ENCODE assay signal across 8 cellular contexts in genomic region chr2:170815746-170816498, GRCh38. TPM values are rescaled to one million over a fixed set of nuclear protein-coding genes. Genes with fewer than 3 reads are reported as not detected.
DNase-seq lines count a peak whose midpoint lies in the region; ATAC-seq, FAIRE-seq and TF ChIP-seq lines count a peak whose summit lies in the region.

No MANE protein-coding gene starts in this region.

- H3K4me2 ChIP-seq in H9 (ENCODE audit: insufficient read depth, insufficient read length, low read length), result peak overlapping the region; percentile 70
- peak overlapping the region; percentile 81 for H3K4me2 ChIP-seq in HepG2 (ENCODE audit: low read depth, low read length)

- no peak overlapping the region for H4K5ac ChIP-seq in H9 (ENCODE audit: insufficient read length, low read depth, low read length)

- H3K27ac ChIP-seq in H9 (ENCODE audit: insufficient read length, low read depth, low read length) (no peak overlapping the region), HepG2 (ENCODE audit: extremely low read length, insufficient read depth, low read length) (no peak overlapping the region)

- H3K23me2 ChIP-seq in H9 (ENCODE audit: insufficient read length, low read depth, low read length, poor library complexity, severe bottlenecking), result peaks cover 48% of the 10 kb centered on the region

- peaks cover 2% of the 10 kb centered on the region for H4K20me1 ChIP-seq in H9 (ENCODE audit: control insufficient read depth, insufficient read depth, insufficient read length)
- H4K20me1 ChIP-seq in HepG2 (ENCODE audit: insufficient read depth, low read length), result peaks cover 7% of the 10 kb centered on the region; the same call in 1 of the 2 replicates

- intact Hi-C loops in HepG2 (cut with micrococcal nuclease; ENCODE audit: unreplicated experiment), result loop anchor here (1.0 to 2.0 kb wide), 2 partner anchors 446 to 455 kb away; no protein-coding TSS in a partner anchor

- ATAC-seq in HepG2, result peak; percentile 82

- H3K79me1 ChIP-seq in H9 (ENCODE audit: insufficient read depth, low read depth, low read length, poor library complexity, severe bottlenecking), result no peaks in the 10 kb centered on the region

- no peaks in the 10 kb centered on the region for H3K79me2 ChIP-seq in H9 (ENCODE audit: insufficient read depth, low read length)
- no peaks in the 10 kb centered on the region for H3K79me2 ChIP-seq in HepG2 (ENCODE audit: insufficient read depth, low read length)

- BruUV-seq in HepG2 (replicated peaks; lab: Mats Ljungman, UMichigan), result no TSS peak

- H3K27me3 ChIP-seq in H9 (ENCODE audit: insufficient read depth, low read length), result peaks cover 66% of the 10 kb centered on the region
- peaks cover 23 to 72% of the 10 kb centered on the region in 2 experiments for H3K27me3 ChIP-seq in HepG2 (ENCODE audit: control insufficient read depth in 1 of 2, insufficient read depth in 2 of 2, low read length in 2 of 2)

- H3K4me3 ChIP-seq in WI38 (ENCODE audit: low read depth, low read length) (no peak overlapping the region), HepG2 (replicated peaks in 1 of 3; ENCODE audit: insufficient read depth in 1 of 3, low read depth in 2 of 3, low read length in 3 of 3) (peak overlapping the region; percentile 32 to 74 (median 45); a peak in 5 of 6 replicates)

- no peaks in the 10 kb centered on the region for H3K9me3 ChIP-seq in H9 (ENCODE audit: control insufficient read depth, low read depth, low read length)
- no peaks in the 10 kb centered on the region for H3K9me3 ChIP-seq in HepG2 (ENCODE audit: low read length)

- no peak overlapping the region for H3T11ph ChIP-seq in H9 (ENCODE audit: low read length)

- no peak overlapping the region for H3K4ac ChIP-seq in H9 (ENCODE audit: low read depth, low read length)

- H2BK5ac ChIP-seq in H9 (ENCODE audit: insufficient read length, low read length), result no peak overlapping the region

- no peak overlapping the region for H4K8ac ChIP-seq in H9 (replicated peaks; ENCODE audit: insufficient read length, low read depth, low read length)

- DNase-seq in CD1c-positive myeloid dendritic cell (ENCODE audit: extremely low spot score) (peak; percentile 59), H9 (peak; percentile 90), NCI-H2196 (lab: John Stamatoyannopoulos, UW; ENCODE audit: unreplicated experiment) (peak; percentile 83), cerebellum (ENCODE audit: low spot score) (peak; percentile 39), HepG2 (ENCODE audit: low spot score) (peak; percentile 68), NK-92 (lab: John Stamatoyannopoulos, UW; ENCODE audit: unreplicated experiment) (no peak)
- DNase-seq in stimulated activated CD4-positive, alpha-beta T cell treated with anti-CD3 and anti-CD28 coated beads, Interleukin-4, amount 100 ng/mL, for 4 hours, result peak; percentile 49 to 54

- TF ChIP-seq POLR2A in HepG2 (IDR thresholded peaks at IDR 0.05; ENCODE audit: insufficient read depth in 1 of 2, low read depth in 2 of 2, low read length in 2 of 2), result no peak

- H3K56ac ChIP-seq in H9 (ENCODE audit: insufficient read length, low read depth, low read length), result no peak overlapping the region

- FAIRE-seq in HepG2 (lab: Jason Lieb, UNC), result peak; percentile 52

- H3K9me3 Mint-ChIP-seq in H9, result peaks cover 3 to 4% of the 10 kb centered on the region in 2 experiments; a peak in 2 of 5 replicates

- peaks cover 84% of the 10 kb centered on the region for H3K27me3 Mint-ChIP-seq in H9 (ENCODE audit: low read depth)

- no peaks in the 10 kb centered on the region; a peak in 1 of 7 replicates for H3K36me3 Mint-ChIP-seq in H9 (ENCODE audit: insufficient read depth in 1 of 3, low read depth in 3 of 3)

- H3K9ac ChIP-seq in H9 (ENCODE audit: extremely low read depth, insufficient read length, low read length), result no peak overlapping the region
- no peak overlapping the region for H3K9ac ChIP-seq in HepG2 (ENCODE audit: insufficient read depth, low read depth, low read length)

- TF ChIP-seq EP300 in HepG2 (IDR thresholded peaks at IDR 0.05; ENCODE audit: low read depth in 2 of 2, low read length in 2 of 2) (no peak), HepG2 (CRISPR knock-in tag; IDR thresholded peaks at IDR 0.05; ENCODE audit: borderline replicate concordance) (no peak)

- H4K91ac ChIP-seq in H9 (ENCODE audit: insufficient read length, low read depth, low read length), result no peak overlapping the region

- TF ChIP-seq RAD21 in HepG2 (CRISPR knock-in tag; IDR thresholded peaks at IDR 0.05), result peak; percentile 98

- H2BK15ac ChIP-seq in H9 (ENCODE audit: low read depth, low read length), result no peak overlapping the region

- H3K36me3 ChIP-seq in HepG2 (replicated peaks in 1 of 2; ENCODE audit: control insufficient read depth in 1 of 2, insufficient read depth in 2 of 2, low read length in 2 of 2), result no peaks in the 10 kb centered on the region

- peaks cover 52 to 55% of the 10 kb centered on the region in 2 experiments for H3K4me1 Mint-ChIP-seq in H9

- H2BK20ac ChIP-seq in H9 (ENCODE audit: low read depth, low read length, poor library complexity, severe bottlenecking), result no peak overlapping the region

- no CpG with 5 or more reads among the region's 52 CpGs for WGBS in H9 (ENCODE audit: extremely low coverage, insufficient read length, low lambda C conversion rate)
- 5% methylated on average over 50 of the region's 52 CpGs for whole genome bisulfite sequencing in HepG2 (ENCODE audit: low lambda C conversion rate)

- in situ Hi-C loops in HepG2 (cut with HindIII; ENCODE audit: extremely low pct_ligation_motif_present, low pct_unique_long_range_greater_than_20kb), result loop anchor here (5.0 to 10.0 kb wide), 2 partner anchors 444 to 581 kb away; no protein-coding TSS in a partner anchor

- peak; percentile 94 for TF ChIP-seq CTCF in H9 (conservative IDR thresholded peaks at IDR 0.05)
- TF ChIP-seq CTCF in WI38 (IDR thresholded peaks at IDR 0.05; ENCODE audit: low read depth, low read length), result peak; percentile 57
- peak; percentile 91 for TF ChIP-seq CTCF in HepG2 (CRISPR knock-in tag; IDR thresholded peaks at IDR 0.05)

- H3K27ac Mint-ChIP-seq in H9, result peak overlapping the region in 1 of 3 experiments; percentile 93; a peak in 1 of 7 replicates

- no peak overlapping the region for H3K23ac ChIP-seq in H9 (ENCODE audit: insufficient read length, low read depth, low read length)

- CTCF ChIA-PET in HepG2 (lab: Yijun Ruan, JAX; ENCODE audit: low intra/inter-chr PET ratio, low total read pairs), result interaction anchor here (0.6 to 5.6 kb wide), 9 partner anchors 72 to 492 kb away, joined by 3 to 61 read pairs (median 6); no protein-coding TSS in a partner anchor

- H2AFZ ChIP-seq in H9 (ENCODE audit: low read length) (no peak overlapping the region), HepG2 (ENCODE audit: low read length) (no peak overlapping the region)

- peak overlapping the region; percentile 63 to 82 for H3K4me3 Mint-ChIP-seq in H9

- POLR2A ChIA-PET in HepG2 (lab: Yijun Ruan, JAX), result interaction anchor here (0.7 kb wide), 1 partner anchor 1364 kb away, joined by 3 read pairs; no protein-coding TSS in a partner anchor

- H3K14ac ChIP-seq in H9 (ENCODE audit: insufficient read depth, low read length), result no peak overlapping the region

- H3K4me1 ChIP-seq in H9 (ENCODE audit: insufficient read depth, low read length), result peaks cover 2% of the 10 kb centered on the region; the same call in 1 of the 2 replicates
- H3K4me1 ChIP-seq in HepG2 (ENCODE audit: insufficient read depth, low read length), result peaks cover 27% of the 10 kb centered on the region

- H2AK5ac ChIP-seq in H9 (ENCODE audit: insufficient read length, low read length), result no peak overlapping the region

- H3K18ac ChIP-seq in H9 (ENCODE audit: insufficient read length, low read depth, low read length), result no peak overlapping the region

- H2BK12ac ChIP-seq in H9 (ENCODE audit: insufficient read length, low read depth, low read length), result no peak overlapping the region

- no peak overlapping the region for H2BK120ac ChIP-seq in H9 (ENCODE audit: low read depth, low read length, poor library complexity, severe bottlenecking)

RNA-seq across cellular contexts. Expression of gene GAD1, which starts 0.8 kb away (rescaled TPM):
- total RNA-seq in H9 (2021), result 1.8 TPM in 2 replicates
- total RNA-seq in cerebellum, result 154 TPM
- 0.09 TPM in 1 of 2 replicates, not detected in the other for total RNA-seq in HepG2 (2016; rRNA removed; fragmentation: Illumina TruSeq; extraction: Trizol)
- not detected in 2 replicates for total RNA-seq in HepG2 (2016; cell fraction: cytosol; rRNA removed; fragmentation: Illumina TruSeq; extraction: Trizol; ENCODE audit: low read depth)
- total RNA-seq in HepG2 (2016; cell fraction: insoluble cytoplasmic fraction; rRNA removed; fragmentation: Illumina TruSeq; extraction: Trizol), result not detected in 2 replicates
- total RNA-seq in HepG2 (2016; cell fraction: membrane; rRNA removed; fragmentation: Illumina TruSeq; extraction: Trizol), result not detected in 2 replicates
- not detected in 2 replicates for total RNA-seq in HepG2 (2016; cell fraction: nucleus; rRNA removed; fragmentation: Illumina TruSeq; extraction: Trizol)
- polyA plus RNA-seq in HepG2 (2011; rRNA removed), result 0.13 TPM in 1 of 2 replicates, not detected in the other
- polyA plus RNA-seq in HepG2 (2011; cell fraction: cytosol; rRNA removed), result 0.23 TPM in 1 of 2 replicates, not detected in the other
- 0.24 and 0.31 TPM in 2 replicates for polyA plus RNA-seq in HepG2 (2011; cell fraction: nucleus; rRNA removed)
- polyA plus RNA-seq in HepG2 (2012), result 0.17 and 1.2 TPM in 2 replicates
- not detected in 2 replicates for polyA plus RNA-seq in HepG2 (2016; cell fraction: cytosol; fragmentation: Illumina TruSeq; extraction: Trizol; ENCODE audit: low read depth)
- polyA plus RNA-seq in HepG2 (2016; cell fraction: insoluble cytoplasmic fraction; fragmentation: Illumina TruSeq; extraction: Trizol; ENCODE audit: low read depth), result not detected in 2 replicates
- polyA plus RNA-seq in HepG2 (2016; cell fraction: membrane; fragmentation: Illumina TruSeq; extraction: Trizol; ENCODE audit: low read depth), result not detected in 2 replicates
- 0.17 TPM in 1 of 2 replicates, not detected in the other for polyA plus RNA-seq in HepG2 (2016; cell fraction: nucleus; fragmentation: Illumina TruSeq; extraction: Trizol; ENCODE audit: insufficient read depth, low read depth)
- 3.5 TPM in 1 of 2 replicates, not detected in the other for polyA minus RNA-seq in HepG2 (2011; rRNA and poly(A)+ RNA removed; ENCODE audit: low replicate concordance)
- not detected in 2 replicates for polyA minus RNA-seq in HepG2 (2011; cell fraction: cytosol; rRNA and poly(A)+ RNA removed)
- not detected in 2 replicates for polyA minus RNA-seq in HepG2 (2011; cell fraction: nucleus; rRNA and poly(A)+ RNA removed)

RNA-seq across cellular contexts. Expression of gene ERICH2, which starts 45.7 kb away (rescaled TPM):
- 0.66 and 1.2 TPM in 2 replicates for total RNA-seq in H9 (2021)
- not detected for total RNA-seq in cerebellum
- not detected in 2 replicates for total RNA-seq in HepG2 (2016; rRNA removed; fragmentation: Illumina TruSeq; extraction: Trizol)
- total RNA-seq in HepG2 (2016; cell fraction: cytosol; rRNA removed; fragmentation: Illumina TruSeq; extraction: Trizol; ENCODE audit: low read depth), result not detected in 2 replicates
- not detected in 2 replicates for total RNA-seq in HepG2 (2016; cell fraction: insoluble cytoplasmic fraction; rRNA removed; fragmentation: Illumina TruSeq; extraction: Trizol)
- not detected in 2 replicates for total RNA-seq in HepG2 (2016; cell fraction: membrane; rRNA removed; fragmentation: Illumina TruSeq; extraction: Trizol)
- total RNA-seq in HepG2 (2016; cell fraction: nucleus; rRNA removed; fragmentation: Illumina TruSeq; extraction: Trizol), result not detected in 2 replicates
- polyA plus RNA-seq in HepG2 (2011; rRNA removed), result not detected in 2 replicates
- polyA plus RNA-seq in HepG2 (2011; cell fraction: cytosol; rRNA removed), result not detected in 2 replicates
- not detected in 2 replicates for polyA plus RNA-seq in HepG2 (2011; cell fraction: nucleus; rRNA removed)
- not detected in 2 replicates for polyA plus RNA-seq in HepG2 (2012)
- polyA plus RNA-seq in HepG2 (2016; cell fraction: cytosol; fragmentation: Illumina TruSeq; extraction: Trizol; ENCODE audit: low read depth), result not detected in 2 replicates
- not detected in 2 replicates for polyA plus RNA-seq in HepG2 (2016; cell fraction: insoluble cytoplasmic fraction; fragmentation: Illumina TruSeq; extraction: Trizol; ENCODE audit: low read depth)
- not detected in 2 replicates for polyA plus RNA-seq in HepG2 (2016; cell fraction: membrane; fragmentation: Illumina TruSeq; extraction: Trizol; ENCODE audit: low read depth)
- polyA plus RNA-seq in HepG2 (2016; cell fraction: nucleus; fragmentation: Illumina TruSeq; extraction: Trizol; ENCODE audit: insufficient read depth, low read depth), result not detected in 2 replicates
- not detected in 2 replicates for polyA minus RNA-seq in HepG2 (2011; rRNA and poly(A)+ RNA removed; ENCODE audit: low replicate concordance)
- not detected in 2 replicates for polyA minus RNA-seq in HepG2 (2011; cell fraction: cytosol; rRNA and poly(A)+ RNA removed)
- polyA minus RNA-seq in HepG2 (2011; cell fraction: nucleus; rRNA and poly(A)+ RNA removed), result not detected in 2 replicates

Comparison
In these comparisons a context has a peak if more than half of its experiments do, and no peak if none do; other contexts are left out.
1. RNA of gene GAD1, which starts 0.8 kb away (total RNA-seq): 154 TPM in cerebellum (single experiment); 1.8 TPM in H9 and 0.09 TPM in HepG2; every median in the first group is over 10 times any median in the second.
2. Peak in every context shown above with its lines, with median percentiles within 50 percentile points of each other: CTCF ChIP-seq.